ENCODE assay signal across 22 cellular contexts in the genomic region with DNA sequence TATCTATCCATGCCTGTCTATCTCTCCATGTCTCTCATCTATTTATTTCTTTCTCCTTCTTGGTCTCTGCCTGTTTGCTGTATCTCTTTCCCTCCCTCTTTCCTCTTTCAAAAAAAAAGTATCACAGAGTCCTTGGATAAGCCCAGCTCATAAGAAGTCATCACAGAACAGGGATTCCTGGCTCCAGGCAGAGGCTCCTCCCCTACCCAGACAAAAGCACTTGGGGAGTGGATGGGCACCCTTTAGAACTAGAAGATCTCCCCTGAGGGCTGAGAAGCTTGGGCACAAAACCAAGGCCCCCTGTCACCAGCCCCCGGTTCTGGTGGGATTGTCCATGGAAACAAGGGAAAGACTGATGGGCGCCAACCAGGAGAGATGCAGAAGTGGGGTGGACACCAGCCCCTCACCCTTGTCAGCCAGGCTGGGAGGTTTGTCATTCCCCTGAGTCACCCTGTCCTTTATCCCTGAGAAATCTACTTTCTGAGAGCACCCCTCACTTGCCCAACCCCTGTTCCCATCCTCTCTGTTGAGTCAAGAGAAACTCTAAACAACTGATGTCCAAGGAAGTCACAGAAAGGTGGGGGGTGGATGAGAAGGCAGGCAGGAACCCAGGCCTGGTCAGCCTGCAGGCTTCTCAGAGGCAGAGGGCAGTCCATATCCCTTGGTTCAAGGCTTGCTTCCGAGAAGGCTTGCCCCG.
DNase-seq lines count a peak whose midpoint lies in the region; ATAC-seq and TF ChIP-seq lines count a peak whose summit lies in the region.
"Had no signal": no experiment of that assay in that cellular context is flagged by ENCODE, and none has a peak within 500 bp of the region (broad histone marks: within the 10 kb centered on the region; RNA-seq: fewer than 3 reads in every experiment).

No MANE protein-coding gene starts in this region.

- peak overlapping the region in 1 of 2 experiments; percentile 35 for H3K14ac ChIP-seq in mesenchymal stem cell (ENCODE audit: low read length in 2 of 2)

- no peaks in the 10 kb centered on the region for H3K9me3 ChIP-seq in BLaER1 treated with 17β-estradiol and CSF1 and Interleukin-3, amounts not matched to agents 10 nM and 100 nM (replicated peaks in 1 of 11)
- H3K9me3 ChIP-seq in mesenchymal stem cell (ENCODE audit: control insufficient read depth, low read length) (no peaks in the 10 kb centered on the region), thyroid gland (no peaks in the 10 kb centered on the region)
- H3K9me3 ChIP-seq: prostate gland, upper lobe of right lung had no signal

- peaks cover 9 to 22% (median 13%) of the 10 kb centered on the region in 10 experiments; a peak in 17 of 20 replicates for H3K4me1 ChIP-seq in BLaER1 treated with 17β-estradiol and CSF1 and Interleukin-3, amounts not matched to agents 10 nM and 100 nM
- peaks cover 7% of the 10 kb centered on the region for H3K4me1 ChIP-seq in mesenchymal stem cell (ENCODE audit: control insufficient read depth, insufficient read depth, low read depth, low read length)
- peaks cover 13 to 42% of the 10 kb centered on the region in 2 donors for H3K4me1 ChIP-seq in thyroid gland
- H3K4me1 ChIP-seq: prostate gland, upper lobe of right lung had no signal

- H3K18ac ChIP-seq in mesenchymal stem cell (ENCODE audit: low read depth in 1 of 2, low read length in 2 of 2), result no peak overlapping the region

- no peak overlapping the region for H2AFZ ChIP-seq in mesenchymal stem cell (ENCODE audit: low read depth, low read length)
- H2AFZ ChIP-seq: neural progenitor cell had no signal

- H4K91ac ChIP-seq in mesenchymal stem cell (ENCODE audit: low read length), result no peak overlapping the region

- no peaks in the 10 kb centered on the region for H3K27me3 ChIP-seq in BLaER1 treated with 17β-estradiol and CSF1 and Interleukin-3, amounts not matched to agents 10 nM and 100 nM
- H3K27me3 ChIP-seq in mesenchymal stem cell (ENCODE audit: control insufficient read depth in 1 of 2, insufficient read depth in 1 of 2, low read length in 2 of 2), result no peaks in the 10 kb centered on the region
- no peaks in the 10 kb centered on the region for H3K27me3 ChIP-seq in thyroid gland
- H3K27me3 ChIP-seq: neural progenitor cell, upper lobe of right lung had no signal

- WGBS in adipose tissue, 3 donors, result 89 to 97% (median 90%) methylated on average over 4 of the region's 4 CpGs
- WGBS in mesenchymal stem cell, result 97% methylated on average over 4 of the region's 4 CpGs
- WGBS in thyroid gland, 2 donors, result 88 to 98% methylated on average over 4 of the region's 4 CpGs

- no peak overlapping the region for H3K9ac ChIP-seq in BLaER1 treated with 17β-estradiol and CSF1 and Interleukin-3, amounts not matched to agents 10 nM and 100 nM
- H3K9ac ChIP-seq in mesenchymal stem cell (ENCODE audit: low read length), result peak overlapping the region; percentile 14
- H3K9ac ChIP-seq: neural progenitor cell had no signal

- POLR2A ChIA-PET in activated CD8-positive, alpha-beta T cell treated with anti-CD3 and anti-CD28 coated beads, Interleukin-2, amount 10 ng/mL, durations not matched to agents 7 days and 5 days (lab: Charles Lee), result no interaction called here

- CTCF ChIA-PET in activated CD8-positive, alpha-beta T cell treated with anti-CD3 and anti-CD28 coated beads, Interleukin-2, amount 10 ng/mL, durations not matched to agents 7 days and 5 days (lab: Charles Lee), result interaction anchor here (1.8 kb wide), 1 partner anchor 86 kb away, joined by 7 read pairs; no protein-coding TSS in a partner anchor

- peaks cover 7 to 96% (median 56%) of the 10 kb centered on the region in 11 experiments; a peak in 19 of 22 replicates for H3K36me3 ChIP-seq in BLaER1 treated with 17β-estradiol and CSF1 and Interleukin-3, amounts not matched to agents 10 nM and 100 nM
- peaks cover 69 to 97% of the 10 kb centered on the region in 2 experiments for H3K36me3 ChIP-seq in mesenchymal stem cell (ENCODE audit: control insufficient read depth in 1 of 2, insufficient read depth in 2 of 2, low read depth in 1 of 2, low read length in 2 of 2)
- H3K36me3 ChIP-seq in thyroid gland, result peaks cover 33 to 44% of the 10 kb centered on the region in 2 donors
- H3K36me3 ChIP-seq: neural progenitor cell had no signal

- no peaks in the 10 kb centered on the region for H3K36me3 Mint-ChIP-seq in activated CD8-positive, alpha-beta T cell treated with anti-CD3 and anti-CD28 coated beads, Interleukin-2, amount 10 ng/mL, durations not matched to agents 7 days and 5 days (ENCODE audit: low read depth)
- H3K36me3 Mint-ChIP-seq: neural progenitor cell; stimulated activated naive B cell treated with anti-CD40 and anti-IgM and Interleukin-4, amounts not matched to agents 10 μg/mL and 1 μg/mL and 100 μg/mL, for 72 hours; WTC11 had no signal

- no peak overlapping the region for H3K23ac ChIP-seq in mesenchymal stem cell (ENCODE audit: low read length in 2 of 2)

- H3K4me1 Mint-ChIP-seq in activated CD8-positive, alpha-beta T cell treated with anti-CD3 and anti-CD28 coated beads, Interleukin-2, amount 10 ng/mL, durations not matched to agents 7 days and 5 days (ENCODE audit: low read depth), result no peaks in the 10 kb centered on the region

- intact Hi-C loops in thyroid gland (cut with DNase I), result no loop called here

- TF ChIP-seq CTCF in thyroid gland (IDR thresholded peaks at IDR 0.05), result no peak

- no peak overlapping the region; a peak in 2 of 22 replicates for H3K27ac ChIP-seq in BLaER1 treated with 17β-estradiol and CSF1 and Interleukin-3, amounts not matched to agents 10 nM and 100 nM
- H3K27ac ChIP-seq in adipose tissue (ENCODE audit: low read depth, low read length) (peak overlapping the region; percentile 19), mesenchymal stem cell (ENCODE audit: low read length, poor library complexity, severe bottlenecking) (no peak overlapping the region), thyroid gland (peak overlapping the region in 2 of 3 donors; percentile 7 to 39)
- H3K27ac ChIP-seq: neural progenitor cell, prostate gland, upper lobe of right lung had no signal

- H2BK120ac ChIP-seq in mesenchymal stem cell (ENCODE audit: low read depth, low read length), result no peak overlapping the region

- DNase-seq in mesenchymal stem cell (no peak), thyroid gland (no peak), Ammon's horn (ENCODE audit: low spot score) (no peak), amniotic stem cell (lab: John Stamatoyannopoulos, UW) (no peak)
- DNase-seq in activated CD8-positive, alpha-beta T cell treated with anti-CD3 and anti-CD28 coated beads, Interleukin-2, amount 10 ng/mL, durations not matched to agents 7 days and 5 days, result no peak
- DNase-seq: activated CD4-positive, alpha-beta T cell treated with anti-CD3 and anti-CD28 coated beads, Interleukin-2, amount 50 U/mL, for 4 hours; activated gamma-delta T cell treated with Interleukin-2 at 50 U/mL for 16 hours; CD4-positive, alpha-beta T cell; dermis blood vessel endothelial cell; NCI-H1092 treated with DMSO at 0.1 percent for 48 hours; NCI-H1930; NCI-H226; NCI-H774; small intestine; stimulated activated naive B cell treated with anti-CD40 and anti-IgM and Interleukin-4, amounts not matched to agents 10 μg/mL and 1 μg/mL and 100 μg/mL, for 72 hours; T-helper 9 cell; upper lobe of right lung had no signal

- no peak overlapping the region for H3K4me3 Mint-ChIP-seq in activated CD8-positive, alpha-beta T cell treated with anti-CD3 and anti-CD28 coated beads, Interleukin-2, amount 10 ng/mL, durations not matched to agents 7 days and 5 days
- H3K4me3 Mint-ChIP-seq: CD4-positive, alpha-beta T cell; neural progenitor cell; stimulated activated naive B cell treated with anti-CD40 and anti-IgM and Interleukin-4, amounts not matched to agents 10 μg/mL and 1 μg/mL and 100 μg/mL, for 72 hours; WTC11 had no signal

- peaks cover 28% of the 10 kb centered on the region for H3K79me1 ChIP-seq in mesenchymal stem cell (replicated peaks; ENCODE audit: low read length, poor library complexity, severe bottlenecking)

- H2BK5ac ChIP-seq in mesenchymal stem cell (ENCODE audit: low read depth, low read length, poor library complexity, severe bottlenecking), result no peak overlapping the region

- H2BK15ac ChIP-seq in mesenchymal stem cell (ENCODE audit: low read depth, poor library complexity, severe bottlenecking), result no peak overlapping the region

- no peak overlapping the region for H2AK5ac ChIP-seq in mesenchymal stem cell (ENCODE audit: low read length, severe bottlenecking)

- TF ChIP-seq POLR2A in thyroid gland (IDR thresholded peaks at IDR 0.05), result no peak

- H3K4ac ChIP-seq in mesenchymal stem cell (ENCODE audit: low read depth in 1 of 2, low read length in 2 of 2), result no peak overlapping the region

- H3K9me3 Mint-ChIP-seq in activated CD8-positive, alpha-beta T cell treated with anti-CD3 and anti-CD28 coated beads, Interleukin-2, amount 10 ng/mL, durations not matched to agents 7 days and 5 days (ENCODE audit: insufficient read depth), result no peaks in the 10 kb centered on the region
- H3K9me3 Mint-ChIP-seq: CD4-positive, alpha-beta T cell; neural progenitor cell; stimulated activated naive B cell treated with anti-CD40 and anti-IgM and Interleukin-4, amounts not matched to agents 10 μg/mL and 1 μg/mL and 100 μg/mL, for 72 hours; WTC11 had no signal

- H3K4me2 ChIP-seq in BLaER1 treated with 17β-estradiol and CSF1 and Interleukin-3, amounts not matched to agents 10 nM and 100 nM, result peak overlapping the region in 8 of 11 experiments; percentile 22 to 59 (median 42); a peak in 13 of 22 replicates
- no peak overlapping the region for H3K4me2 ChIP-seq in mesenchymal stem cell (ENCODE audit: low read length, poor library complexity, severe bottlenecking)
- H3K4me2 ChIP-seq: neural progenitor cell had no signal

- no peak overlapping the region for H3K27ac Mint-ChIP-seq in activated CD8-positive, alpha-beta T cell treated with anti-CD3 and anti-CD28 coated beads, Interleukin-2, amount 10 ng/mL, durations not matched to agents 7 days and 5 days
- H3K27ac Mint-ChIP-seq: CD4-positive, alpha-beta T cell; stimulated activated naive B cell treated with anti-CD40 and anti-IgM and Interleukin-4, amounts not matched to agents 10 μg/mL and 1 μg/mL and 100 μg/mL, for 72 hours; WTC11 had no signal

- H3K4me3 ChIP-seq in BLaER1 treated with 17β-estradiol and CSF1 and Interleukin-3, amounts not matched to agents 10 nM and 100 nM, result no peak overlapping the region
- H3K4me3 ChIP-seq in mesenchymal stem cell (ENCODE audit: insufficient read depth in 1 of 2, low read depth in 1 of 2, low read length in 2 of 2), result no peak overlapping the region
- H3K4me3 ChIP-seq in thyroid gland (replicated peaks in 1 of 3), result no peak overlapping the region
- H3K4me3 ChIP-seq: neural progenitor cell, prostate gland, upper lobe of right lung had no signal

- no peak overlapping the region for H4K8ac ChIP-seq in mesenchymal stem cell (ENCODE audit: low read length)

- ATAC-seq in activated CD8-positive, alpha-beta T cell treated with anti-CD3 and anti-CD28 coated beads, Interleukin-2, amount 10 ng/mL, durations not matched to agents 7 days and 5 days, result no peak
- ATAC-seq: stimulated activated naive B cell treated with anti-CD40 and anti-IgM and Interleukin-4, amounts not matched to agents 10 μg/mL and 1 μg/mL and 100 μg/mL, for 72 hours; upper lobe of right lung; WTC11 had no signal

- peaks cover 0 to 99% (median 1%) of the 10 kb centered on the region in 11 experiments; a peak in 4 of 22 replicates for H4K20me1 ChIP-seq in BLaER1 treated with 17β-estradiol and CSF1 and Interleukin-3, amounts not matched to agents 10 nM and 100 nM

- H3K27me3 Mint-ChIP-seq in activated CD8-positive, alpha-beta T cell treated with anti-CD3 and anti-CD28 coated beads, Interleukin-2, amount 10 ng/mL, durations not matched to agents 7 days and 5 days (ENCODE audit: low read depth), result no peaks in the 10 kb centered on the region
- H3K27me3 Mint-ChIP-seq: CD4-positive, alpha-beta T cell had no signal

- H2BK12ac ChIP-seq in mesenchymal stem cell (ENCODE audit: low read length in 2 of 2), result no peak overlapping the region

Comparison
In these comparisons a context has a peak if more than half of its experiments do, and no peak if none do; other contexts are left out.
1. H3K27ac ChIP-seq: peak in adipose tissue (single experiment) and thyroid gland (2 of 3); none in BLaER1 treated with 17β-estradiol and CSF1 and Interleukin-3, amounts not matched to agents 10 nM and 100 nM (0 of 11) and mesenchymal stem cell (single experiment).